Comparison of ENCODE assay signal across 8 cellular contexts in the genomic region with DNA sequence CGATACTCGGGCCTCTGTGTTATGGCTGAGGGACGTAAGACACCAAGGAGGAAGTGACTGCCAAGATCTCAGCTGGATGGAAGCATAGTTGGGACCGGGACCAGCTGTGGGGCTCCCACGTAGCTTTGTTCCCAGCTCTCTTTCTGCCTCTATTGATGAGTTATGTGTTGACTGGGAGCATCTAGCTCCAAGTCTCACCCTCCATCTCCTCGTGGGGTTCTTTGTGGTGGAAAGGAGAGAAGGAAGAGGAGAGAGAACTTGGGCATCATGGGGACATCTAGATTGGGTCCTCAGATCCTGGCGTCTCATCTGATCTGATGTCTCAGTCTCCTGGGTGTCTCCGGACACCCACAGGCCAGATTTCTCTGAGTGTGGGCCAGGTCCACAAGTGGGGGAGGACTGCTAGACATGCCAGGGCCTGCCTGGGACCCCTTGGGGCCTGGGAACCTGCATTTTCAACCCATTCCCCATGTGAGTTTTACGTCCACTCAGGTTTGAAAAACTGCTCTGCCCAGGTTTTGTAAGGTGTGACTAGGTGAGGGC. TPM values are rescaled to one million over a fixed set of nuclear protein-coding genes. Genes with fewer than 3 reads are reported as not detected.
DNase-seq lines count a peak whose midpoint lies in the region; ATAC-seq and TF ChIP-seq lines count a peak whose summit lies in the region.

No MANE protein-coding gene starts in this region.

- H3K27me3 ChIP-seq in BLaER1 treated with 17β-estradiol and CSF1 and Interleukin-3, amounts not matched to agents 10 nM and 100 nM = no peaks in the 10 kb centered on the region
- no peaks in the 10 kb centered on the region for H3K27me3 ChIP-seq in HL-60 (ENCODE audit: insufficient read depth, poor library complexity, severe bottlenecking)
- H3K27me3 ChIP-seq in body of pancreas = no peaks in the 10 kb centered on the region
- H3K27me3 ChIP-seq in lower lobe of right lung (ENCODE audit: low read depth) = no peaks in the 10 kb centered on the region
- no peaks in the 10 kb centered on the region for H3K27me3 ChIP-seq in vagina

- 5 to 10% methylated on average over 7 to 9 of the region's 9 CpGs for WGBS in body of pancreas, 2 donors

- peak; percentile 5 for ATAC-seq in body of pancreas
- no peak for ATAC-seq in lower lobe of right lung
- ATAC-seq in HG03432 (IDR thresholded peaks at IDR 0.05; ENCODE audit: unreplicated experiment) = no peak

- H3K4me3 ChIP-seq in BLaER1 treated with 17β-estradiol and CSF1 and Interleukin-3, amounts not matched to agents 10 nM and 100 nM = peak overlapping the region; percentile 90 to 100 (median 98)
- H3K4me3 ChIP-seq in HL-60 (replicated peaks; ENCODE audit: insufficient read depth, low read length) = peak overlapping the region; percentile 94
- peak overlapping the region; percentile 76 to 86 for H3K4me3 ChIP-seq in body of pancreas
- H3K4me3 ChIP-seq in lower lobe of right lung = peak overlapping the region; percentile 99
- H3K4me3 ChIP-seq in vagina = peak overlapping the region; percentile 89 to 96

- peaks cover 5 to 38% (median 33%) of the 10 kb centered on the region in 11 experiments; a peak in 21 of 22 replicates for H3K36me3 ChIP-seq in BLaER1 treated with 17β-estradiol and CSF1 and Interleukin-3, amounts not matched to agents 10 nM and 100 nM
- H3K36me3 ChIP-seq in body of pancreas (replicated peaks in 1 of 2; ENCODE audit: insufficient read depth in 1 of 2, low read depth in 2 of 2) (no peaks in the 10 kb centered on the region), lower lobe of right lung (no peaks in the 10 kb centered on the region), vagina (no peaks in the 10 kb centered on the region)

- peak overlapping the region; percentile 93 to 99 (median 95) for H3K9ac ChIP-seq in BLaER1 treated with 17β-estradiol and CSF1 and Interleukin-3, amounts not matched to agents 10 nM and 100 nM

- peak overlapping the region; percentile 92 to 99 (median 96) for H3K4me2 ChIP-seq in BLaER1 treated with 17β-estradiol and CSF1 and Interleukin-3, amounts not matched to agents 10 nM and 100 nM

- no peak for DNase-seq in HL-60 (ENCODE audit: low read depth in 1 of 2, low spot score in 1 of 2)
- peak in 2 of 4 donors; percentile 59 to 64 for DNase-seq in body of pancreas
- no peak for DNase-seq in lower lobe of right lung
- DNase-seq in vagina (ENCODE audit: extremely low spot score in 2 of 2) = no peak
- no peak for DNase-seq in COLO829 (ENCODE audit: low spot score)
- DNase-seq in SHP77 treated with DMSO at 0.1 percent for 48 hours (lab: John Stamatoyannopoulos, UW) = no peak

- H4K20me1 ChIP-seq in BLaER1 treated with 17β-estradiol and CSF1 and Interleukin-3, amounts not matched to agents 10 nM and 100 nM = peaks cover 22 to 54% (median 49%) of the 10 kb centered on the region in 11 experiments; a peak in 19 of 22 replicates

- no peak for TF ChIP-seq CTCF in HL-60 (IDR thresholded peaks at IDR 0.05; ENCODE audit: insufficient read depth, low read length)
- no peak for TF ChIP-seq CTCF in body of pancreas (IDR thresholded peaks at IDR 0.05)
- no peak for TF ChIP-seq CTCF in lower lobe of right lung (IDR thresholded peaks at IDR 0.05)
- no peak for TF ChIP-seq CTCF in vagina (IDR thresholded peaks at IDR 0.05)

- H3K4me1 ChIP-seq in BLaER1 treated with 17β-estradiol and CSF1 and Interleukin-3, amounts not matched to agents 10 nM and 100 nM = peaks cover 26 to 48% (median 44%) of the 10 kb centered on the region in 10 experiments
- H3K4me1 ChIP-seq in body of pancreas (peaks cover 29% of the 10 kb centered on the region), lower lobe of right lung (peaks cover 29% of the 10 kb centered on the region), vagina (peaks cover 22% of the 10 kb centered on the region)

- H3K27ac ChIP-seq in BLaER1 treated with 17β-estradiol and CSF1 and Interleukin-3, amounts not matched to agents 10 nM and 100 nM = peak overlapping the region; percentile 93 to 98 (median 95)
- H3K27ac ChIP-seq in HL-60 (replicated peaks) (peak overlapping the region; percentile 99), body of pancreas (peak overlapping the region; percentile 92 to 98 (median 94)), lower lobe of right lung (peak overlapping the region; percentile 99), vagina (peak overlapping the region; percentile 92)

- intact Hi-C loops in body of pancreas (cut with DNase I) (no loop called here), lower lobe of right lung (cut with DNase I) (no loop called here), vagina (cut with DNase I) (no loop called here)

- TF ChIP-seq POLR2A in body of pancreas (IDR thresholded peaks at IDR 0.05) (no peak), vagina (IDR thresholded peaks at IDR 0.05) (no peak)

- H3K9me3 ChIP-seq in BLaER1 treated with 17β-estradiol and CSF1 and Interleukin-3, amounts not matched to agents 10 nM and 100 nM (replicated peaks in 1 of 11) = peaks cover 0 to 12% (median 11%) of the 10 kb centered on the region in 11 experiments; a peak in 18 of 22 replicates
- no peaks in the 10 kb centered on the region for H3K9me3 ChIP-seq in body of pancreas
- H3K9me3 ChIP-seq in lower lobe of right lung = no peaks in the 10 kb centered on the region
- no peaks in the 10 kb centered on the region for H3K9me3 ChIP-seq in vagina

RNA-seq across cellular contexts. Expression of gene MGRN1, which starts 1.1 kb away (rescaled TPM):
- total RNA-seq in body of pancreas (10 to 100 TPM; 23.3 to 44.8 TPM), lower lobe of right lung (75.7 TPM), vagina (40.8 TPM)

RNA-seq across cellular contexts. Expression of gene UBALD1, which starts 11.0 kb away (rescaled TPM):
- total RNA-seq in body of pancreas = 10 to 100 TPM; 11.9 to 19.4 TPM
- total RNA-seq in lower lobe of right lung = 30.2 TPM
- 16.9 TPM for total RNA-seq in vagina
